8 cellular contexts compared by ENCODE assay signal in the genomic region with DNA sequence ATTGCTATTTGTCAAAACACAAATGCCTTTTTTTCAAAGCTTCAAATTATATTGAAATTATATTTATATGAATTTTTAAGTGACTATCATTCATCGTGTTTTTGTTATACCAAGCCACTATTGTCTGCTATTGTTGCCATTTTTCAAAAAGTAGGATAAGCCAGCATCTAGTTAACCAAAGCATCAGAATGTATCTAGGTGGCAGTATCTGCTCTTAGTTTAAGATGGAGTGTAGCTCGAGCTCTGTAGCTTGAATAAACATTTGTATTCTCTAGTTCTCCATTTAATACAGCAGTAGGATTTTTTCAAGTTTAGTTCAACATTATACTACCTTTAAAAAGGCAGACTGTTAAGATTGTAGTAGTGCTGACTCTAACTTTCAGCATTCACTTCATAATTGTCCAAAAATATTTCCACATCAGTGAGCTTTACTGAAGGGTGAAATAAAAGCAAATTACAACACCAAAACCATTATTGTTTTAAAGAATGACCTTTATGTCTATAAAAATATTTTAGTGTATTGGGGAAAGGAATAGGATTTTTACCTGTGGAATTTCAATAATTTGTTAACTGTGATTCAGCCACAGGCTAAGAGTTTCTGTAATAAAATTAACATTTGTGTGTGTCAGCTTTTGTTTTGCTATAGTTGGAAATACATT. TPM values are rescaled to one million over a fixed set of nuclear protein-coding genes. Genes with fewer than 3 reads are reported as not detected.
DNase-seq lines count a peak whose midpoint lies in the region; ATAC-seq and TF ChIP-seq lines count a peak whose summit lies in the region.

No MANE protein-coding gene starts in this region.

- no peaks in the 10 kb centered on the region for H3K27me3 Mint-ChIP-seq in glutamatergic neuron (ENCODE audit: unreplicated experiment)
- no peaks in the 10 kb centered on the region for H3K27me3 Mint-ChIP-seq in activated CD4-positive, alpha-beta memory T cell treated with anti-CD3 and anti-CD28 coated beads for 36 hours

- no peak overlapping the region for H3K4me3 ChIP-seq in A673 (ENCODE audit: low read depth, low read length, poor library complexity, severe bottlenecking)
- no peak overlapping the region for H3K4me3 ChIP-seq in GM23248

- H3K4me1 Mint-ChIP-seq in glutamatergic neuron (ENCODE audit: low read depth, unreplicated experiment), result peaks cover 41% of the 10 kb centered on the region
- no peaks in the 10 kb centered on the region for H3K4me1 Mint-ChIP-seq in activated CD4-positive, alpha-beta memory T cell treated with anti-CD3 and anti-CD28 coated beads for 36 hours (ENCODE audit: low read depth)

- no peak overlapping the region for H3K27ac ChIP-seq in A673 (ENCODE audit: low read depth, low read length, poor library complexity, severe bottlenecking)
- H3K27ac ChIP-seq in GM23248, result no peak overlapping the region
- H3K27ac ChIP-seq in RWPE1, result no peak overlapping the region

- TF ChIP-seq CTCF in A673 (conservative IDR thresholded peaks at IDR 0.05; ENCODE audit: low read depth, low read length) (peak; percentile 57), RWPE1 (conservative IDR thresholded peaks at IDR 0.05; ENCODE audit: low read depth) (peak; percentile 45; the same call in 1 of the 2 replicates), glutamatergic neuron (IDR thresholded peaks at IDR 0.05; ENCODE audit: partially characterized antibody, unreplicated experiment) (no peak)

- H3K9ac ChIP-seq in GM23248, result no peak overlapping the region

- no peaks in the 10 kb centered on the region for H3K79me2 ChIP-seq in GM23248 (ENCODE audit: insufficient read depth)

- no peaks in the 10 kb centered on the region for H3K36me3 Mint-ChIP-seq in glutamatergic neuron (ENCODE audit: unreplicated experiment)
- peaks cover 3% of the 10 kb centered on the region for H3K36me3 Mint-ChIP-seq in activated CD4-positive, alpha-beta memory T cell treated with anti-CD3 and anti-CD28 coated beads for 36 hours

- H3K27ac Mint-ChIP-seq in glutamatergic neuron (ENCODE audit: unreplicated experiment), result peak overlapping the region; percentile 91
- H3K27ac Mint-ChIP-seq in activated CD4-positive, alpha-beta memory T cell treated with anti-CD3 and anti-CD28 coated beads for 36 hours, result no peak overlapping the region

- ATAC-seq in GM18505 (IDR thresholded peaks at IDR 0.05; ENCODE audit: unreplicated experiment) (no peak), esophagus mucosa (no peak), HG02938 (IDR thresholded peaks at IDR 0.05; ENCODE audit: unreplicated experiment) (no peak)

- in situ Hi-C loops in GM23248 (cut with MboI), result loop anchor here (10.0 kb wide), 1 partner anchor 333 kb away; no protein-coding TSS in a partner anchor

- BruUV-seq in A673 (replicated peaks; lab: Mats Ljungman, UMichigan), result no TSS peak

- H3K4me2 ChIP-seq in GM23248 (ENCODE audit: unreplicated experiment), result peak overlapping the region; percentile 9

- DNase-seq in A673 (ENCODE audit: low spot score) (peak; percentile 45), GM23248 (peak; percentile 61), RWPE1 (ENCODE audit: low spot score) (peak; percentile 11), glutamatergic neuron (no peak)
- no peak for DNase-seq in activated CD4-positive, alpha-beta memory T cell treated with anti-CD3 and anti-CD28 coated beads for 36 hours

- H3K36me3 ChIP-seq in A673 (ENCODE audit: insufficient read depth, low read length, poor library complexity, severe bottlenecking) (no peaks in the 10 kb centered on the region), GM23248 (ENCODE audit: low read depth) (no peaks in the 10 kb centered on the region)

- no peaks in the 10 kb centered on the region for H3K9me3 ChIP-seq in A673 (ENCODE audit: low read depth, low read length, poor library complexity, severe bottlenecking)
- no peaks in the 10 kb centered on the region for H3K9me3 ChIP-seq in GM23248 (ENCODE audit: low read depth)

- H3K4me3 Mint-ChIP-seq in glutamatergic neuron (ENCODE audit: unreplicated experiment), result peak overlapping the region; percentile 33
- H3K4me3 Mint-ChIP-seq in activated CD4-positive, alpha-beta memory T cell treated with anti-CD3 and anti-CD28 coated beads for 36 hours, result no peak overlapping the region

- POLR2A ChIA-PET in A673 (lab: Charles Lee; ENCODE audit: low non-redundant PET), result no interaction called here
- POLR2A ChIA-PET in RWPE1 (lab: Yijun Ruan, JAX; ENCODE audit: low non-redundant PET), result no interaction called here
- POLR2A ChIA-PET in activated CD4-positive, alpha-beta memory T cell treated with anti-CD3 and anti-CD28 coated beads for 36 hours (lab: Charles Lee), result no interaction called here

- H3K27me3 ChIP-seq in A673 (replicated peaks; ENCODE audit: insufficient read depth, low read depth, low read length, poor library complexity), result no peaks in the 10 kb centered on the region
- H3K27me3 ChIP-seq in GM23248 (replicated peaks; ENCODE audit: insufficient read depth), result no peaks in the 10 kb centered on the region

- peak overlapping the region; percentile 81 for H2AFZ ChIP-seq in GM23248

- no peaks in the 10 kb centered on the region for H4K20me1 ChIP-seq in GM23248 (ENCODE audit: insufficient read depth)

- no peaks in the 10 kb centered on the region for H3K9me2 ChIP-seq in GM23248 (ENCODE audit: insufficient read depth)

- H3F3A ChIP-seq in GM23248 (ENCODE audit: insufficient read depth), result peaks cover 20% of the 10 kb centered on the region

- intact Hi-C loops in A673 (cut with micrococcal nuclease; ENCODE audit: unreplicated experiment), result loop anchor here (5.0 kb wide), 1 partner anchor 331 kb away; no protein-coding TSS in a partner anchor
- intact Hi-C loops in activated CD4-positive, alpha-beta memory T cell treated with anti-CD3 and anti-CD28 coated beads for 36 hours (cut with micrococcal nuclease), result loop anchor here (2.0 kb wide), 1 partner anchor 331 kb away; no protein-coding TSS in a partner anchor

- H3K9me3 Mint-ChIP-seq in glutamatergic neuron (ENCODE audit: unreplicated experiment), result peaks cover 6% of the 10 kb centered on the region
- no peaks in the 10 kb centered on the region for H3K9me3 Mint-ChIP-seq in activated CD4-positive, alpha-beta memory T cell treated with anti-CD3 and anti-CD28 coated beads for 36 hours

- 6 to 7% methylated on average over 2 of the region's 2 CpGs for WGBS in GM23248 (ENCODE audit: low coverage in 1 of 2, low lambda C conversion rate in 2 of 2, missing lambda C conversion rate in 2 of 2), 2 experiments

- CTCF ChIA-PET in A673 (lab: Charles Lee) (interaction anchor here (0.8 to 1.0 kb wide), 3 partner anchors 17 to 335 kb away, joined by 3 to 4 read pairs (median 4); no protein-coding TSS in a partner anchor), RWPE1 (lab: Yijun Ruan, JAX) (interaction anchor here (0.6 to 0.7 kb wide), 5 partner anchors 14 to 852 kb away, joined by 3 read pairs; no protein-coding TSS in a partner anchor)
- CTCF ChIA-PET in activated CD4-positive, alpha-beta memory T cell treated with anti-CD3 and anti-CD28 coated beads for 36 hours (lab: Charles Lee), result interaction anchor here (1.2 to 1.6 kb wide), 3 partner anchors 44 to 336 kb away, joined by 3 to 8 read pairs (median 5); no protein-coding TSS in a partner anchor

- no peak for TF ChIP-seq POLR2A in GM18505 (IDR thresholded peaks at IDR 0.05; ENCODE audit: borderline replicate concordance, extremely low read depth, insufficient read depth, insufficient read length)

- H3K4me1 ChIP-seq in A673 (ENCODE audit: insufficient read depth, low read length, poor library complexity, severe bottlenecking) (peaks cover 13% of the 10 kb centered on the region), GM23248 (ENCODE audit: insufficient read depth) (peaks cover 31% of the 10 kb centered on the region)

RNA-seq across cellular contexts. Expression of a gene that starts 19.6 kb away (rescaled TPM):
- total RNA-seq in A673 (2021) (6.0 and 6.3 TPM in 2 replicates), glutamatergic neuron (ENCODE audit: unreplicated experiment) (7.5 TPM), esophagus mucosa (2.8 TPM)
- total RNA-seq in GM23248 (2014; rRNA removed; shearing (Covaris generic)), result 2.8 and 3.7 TPM in 2 replicates
- 9.1 and 10.5 TPM in 2 replicates for polyA plus RNA-seq in GM23248 (2016; fragmentation: Nextera tagmentation; extraction: Ambion mirVana)
- total RNA-seq in activated CD4-positive, alpha-beta memory T cell treated with anti-CD3 and anti-CD28 coated beads for 36 hours, result 1 to 10 TPM; 4.1 to 4.3 TPM

RNA-seq across cellular contexts. Expression of a gene that starts 41.2 kb away (rescaled TPM):
- 52.6 and 62.8 TPM in 2 replicates for total RNA-seq in A673 (2021)
- 2.8 and 2.9 TPM in 2 replicates for total RNA-seq in GM23248 (2014; rRNA removed; shearing (Covaris generic))
- 15.0 and 15.6 TPM in 2 replicates for polyA plus RNA-seq in GM23248 (2016; fragmentation: Nextera tagmentation; extraction: Ambion mirVana)
- total RNA-seq in glutamatergic neuron (ENCODE audit: unreplicated experiment), result 29.0 TPM
- 10 to 100 TPM; 16.5 to 17.4 TPM for total RNA-seq in activated CD4-positive, alpha-beta memory T cell treated with anti-CD3 and anti-CD28 coated beads for 36 hours
- 14.2 TPM for total RNA-seq in esophagus mucosa

Comparison
In these comparisons a context has a peak if more than half of its experiments do, and no peak if none do; other contexts are left out.
1. DNase-seq: peak in A673 (single experiment), GM23248 (single experiment) and RWPE1 (single experiment); none in glutamatergic neuron (single experiment) and activated CD4-positive, alpha-beta memory T cell treated with anti-CD3 and anti-CD28 coated beads for 36 hours (single experiment).